8 cellular contexts compared by ENCODE assay signal in the genomic region with DNA sequence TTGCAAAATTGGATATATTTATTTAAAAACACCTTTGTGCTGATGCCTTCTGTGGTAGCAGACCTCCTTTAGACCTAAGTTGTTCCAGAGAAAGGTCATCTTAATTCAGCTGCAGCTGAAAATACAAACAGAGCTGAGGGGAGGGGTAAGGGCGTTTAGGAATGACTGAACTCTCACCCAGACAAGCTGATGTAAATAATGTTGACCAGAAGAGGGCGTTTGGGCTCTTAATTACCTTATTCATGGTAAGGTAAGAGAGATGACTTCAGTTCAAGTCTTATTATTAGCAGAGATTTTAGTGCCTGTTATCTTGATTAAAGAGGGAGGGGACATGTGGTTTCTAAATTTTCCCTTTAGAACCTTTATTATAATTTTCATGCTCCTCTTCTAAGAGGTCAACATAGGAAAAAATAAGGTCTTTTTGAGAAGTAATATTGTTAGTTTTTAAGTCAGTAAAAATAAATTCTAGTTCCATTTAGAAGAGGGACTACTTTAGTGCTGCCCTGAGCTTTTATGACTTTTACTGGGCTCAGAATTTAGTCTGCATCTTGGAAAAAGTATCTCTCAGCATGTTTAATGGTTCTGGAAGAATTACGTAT. TPM values are rescaled to one million over a fixed set of nuclear protein-coding genes. Genes with fewer than 3 reads are reported as not detected.
DNase-seq lines count a peak whose midpoint lies in the region; ATAC-seq and TF ChIP-seq lines count a peak whose summit lies in the region.

No MANE protein-coding gene starts in this region.

- intact Hi-C loops in psoas muscle (cut with DNase I), result no loop called here

- no peaks in the 10 kb centered on the region for H3K4me1 ChIP-seq in psoas muscle

- no peak overlapping the region for H3K4me3 ChIP-seq in AG09309 (ENCODE audit: control insufficient read depth, low read depth, low read length)
- no peak overlapping the region for H3K4me3 ChIP-seq in GM12864 (ENCODE audit: low read depth, low read length)
- no peak overlapping the region for H3K4me3 ChIP-seq in psoas muscle

- DNase-seq in AG09309 (ENCODE audit: low read depth) (no peak), GM12864 (ENCODE audit: low read depth) (peak; percentile 45), NCI-H1694 (lab: John Stamatoyannopoulos, UW) (peak; percentile 77), SW 1271 (lab: John Stamatoyannopoulos, UW) (peak; percentile 10 to 70), fibroblast of the conjunctiva (ENCODE audit: low read depth) (peak; percentile 49), psoas muscle (no peak), T-helper 9 cell (no peak)

- ATAC-seq in HG02623 (IDR thresholded peaks at IDR 0.05; ENCODE audit: unreplicated experiment), result peak; percentile 90
- ATAC-seq in psoas muscle, result peak in 2 of 4 donors; percentile 48 to 60

- 35 to 40% (median 39%) methylated on average over 3 of the region's 3 CpGs for WGBS in psoas muscle, 3 donors

- TF ChIP-seq CTCF in AG09309 (IDR thresholded peaks at IDR 0.05; ENCODE audit: control insufficient read depth, insufficient read depth, low read depth, low read length, missing control alignments), result peak; percentile 64
- peak; percentile 67 for TF ChIP-seq CTCF in GM12864 (IDR thresholded peaks at IDR 0.05; ENCODE audit: low read depth, low read length, missing control alignments)
- TF ChIP-seq CTCF in psoas muscle (IDR thresholded peaks at IDR 0.05), result peak; percentile 54

- H3K27me3 ChIP-seq in psoas muscle (ENCODE audit: insufficient read depth in 3 of 3, low read length in 2 of 3), result no peaks in the 10 kb centered on the region

- no peaks in the 10 kb centered on the region for H3K36me3 ChIP-seq in psoas muscle (ENCODE audit: insufficient read depth in 1 of 2, low read depth in 1 of 2)

- no peaks in the 10 kb centered on the region for H3K9me3 ChIP-seq in psoas muscle

- no peak overlapping the region for H3K27ac ChIP-seq in psoas muscle

RNA-seq across cellular contexts. Expression of gene GPR171, which starts 46.3 kb away (rescaled TPM):
- under 1 TPM in 2 of 4 donors, not detected in 2; 0.13 to 0.27 TPM for total RNA-seq in psoas muscle
- under 1 TPM in 2 of 3 donors, not detected in 1; 0.05 to 0.10 TPM for polyA plus RNA-seq in psoas muscle

Comparison
In these comparisons a context has a peak if more than half of its experiments do, and no peak if none do; other contexts are left out.
1. DNase-seq: peak in GM12864 (single experiment), NCI-H1694 (single experiment), SW 1271 (2 of 2) and fibroblast of the conjunctiva (single experiment); none in AG09309 (single experiment), psoas muscle (0 of 2) and T-helper 9 cell (single experiment).
2. Peak in every context shown above with its lines, with median percentiles within 50 percentile points of each other: CTCF ChIP-seq.